In genomic region chr2:25445464-25445863, GRCh38 we compare ENCODE assay signal across 17 cellular contexts.
"Had no signal": no experiment of that assay in that cellular context is flagged by ENCODE, and none has a peak within 500 bp of the region (broad histone marks: within the 10 kb centered on the region; RNA-seq: fewer than 3 reads in every experiment).

No MANE protein-coding gene starts in this region.

- H3K27me3 ChIP-seq: thyroid gland, vagina had no signal

- FAIRE-seq: frontal cortex had no signal

- DNase-seq: activated CD4-positive, alpha-beta memory T cell treated with anti-CD3 and anti-CD28 coated beads, Interleukin-2, amount 10 ng/mL, durations not matched to agents 7 days and 5 days; activated CD4-positive, alpha-beta T cell treated with anti-CD3 and anti-CD28 coated beads for 4 hours; activated naive CD4-positive, alpha-beta T cell treated with anti-CD3 and anti-CD28 coated beads, Interleukin-2, amount 50 U/mL, for 16 hours; activated T-cell treated with anti-CD3 and anti-CD28 coated beads, Interleukin-2, amount 50 U/mL, for 24 hours; caudate nucleus; effector memory CD8-positive, alpha-beta T cell; head of caudate nucleus; kidney glomerular epithelial cell; left ventricle myocardium superior; mesenchymal stem cell; stimulated activated CD4-positive, alpha-beta T cell treated with anti-CD3 and anti-CD28 coated beads, Interleukin-12 subunit alpha, Interleukin-12 subunit beta, amount 100 ng/mL, for 4 hours; T-helper 17 cell; thyroid gland; WERI-Rb-1 had no signal

- H3K9me3 ChIP-seq: thyroid gland, vagina had no signal

- H3K4me3 ChIP-seq: thyroid gland, vagina had no signal

- H3K27ac ChIP-seq: epithelial cell of prostate, vagina, WERI-Rb-1 had no signal

- H3K36me3 ChIP-seq: thyroid gland, vagina, WERI-Rb-1 had no signal
